23 cellular contexts compared by ENCODE assay signal in genomic region chr17:5864910-5865657, GRCh38.
"Had no signal": no experiment of that assay in that cellular context is flagged by ENCODE, and none has a peak within 500 bp of the region (broad histone marks: within the 10 kb centered on the region; RNA-seq: fewer than 3 reads in every experiment).

No MANE protein-coding gene starts in this region.

- H3K79me2 ChIP-seq: parathyroid adenoma had no signal

- ATAC-seq: activated T-helper 17 cell treated with anti-CD3 and anti-CD28 coated beads, Interleukin-2, amount 50 U/mL, for 72 hours; body of pancreas; left lung; naive thymus-derived CD4-positive, alpha-beta T cell had no signal

- FAIRE-seq: keratinocyte had no signal

- H3K27ac ChIP-seq: body of pancreas, colonic mucosa, epithelial cell of prostate, left lung, neutrophil, parathyroid adenoma, suprapubic skin, transverse colon, uterus, VCaP had no signal

- H3K4me1 ChIP-seq: body of pancreas, colonic mucosa, left lung, parathyroid adenoma, suprapubic skin, transverse colon, uterus had no signal

- DNase-seq: activated CD4-positive, alpha-beta T cell treated with anti-CD3 and anti-CD28 coated beads, Interleukin-2, amount 50 U/mL, for 4 hours; activated naive CD4-positive, alpha-beta T cell; activated T-cell treated with anti-CD3 and anti-CD28 coated beads for 4 hours; body of pancreas; central memory CD4-positive, alpha-beta T cell; colonic mucosa; endodermal cell; foreskin melanocyte; left lung; naive thymus-derived CD4-positive, alpha-beta T cell; retina; stimulated activated CD4-positive, alpha-beta T cell treated with anti-CD3 and anti-CD28 coated beads, Interleukin-2, amount 100 ng/mL, for 24 hours; SW 1271; T-helper 2 cell; transverse colon; uterus had no signal

- H3K27me3 ChIP-seq: body of pancreas, colonic mucosa, neutrophil, suprapubic skin, transverse colon, uterus had no signal

- H2AFZ ChIP-seq: parathyroid adenoma had no signal

- H3K4me3 ChIP-seq: body of pancreas, colonic mucosa, left lung, suprapubic skin, transverse colon, uterus had no signal

- H3K9me3 ChIP-seq: body of pancreas, colonic mucosa, left lung, neutrophil, suprapubic skin, transverse colon, uterus had no signal

- H3K36me3 ChIP-seq: colonic mucosa, left lung, neutrophil, suprapubic skin, transverse colon, uterus had no signal
